Comparison of ENCODE assay signal across 1 cellular context in genomic region chr17:64741038-64741641, GRCh38.
TF ChIP-seq lines count a peak whose summit lies in the region.

No MANE protein-coding gene starts in this region.

TF ChIP-seq in GM23338, 12 proteins besides CTCF, POLR2A, EP300 and RAD21 (continued from another document):
- TF ChIP-seq ZNF462 (CRISPR knock-in tag; IDR thresholded peaks at IDR 0.05), result no peak
- no peak for TF ChIP-seq JUNB (IDR thresholded peaks at IDR 0.05; ENCODE audit: unreplicated experiment)
- no peak for TF ChIP-seq ETS1 (IDR thresholded peaks at IDR 0.05)
TF ChIP-seq in GM23338: peak in this region for 0.
